ENCODE assay signal across 6 cellular contexts in genomic region chr12:51598156-51598555, GRCh38.
"Had no signal": no experiment of that assay in that cellular context is flagged by ENCODE, and none has a peak within 500 bp of the region (broad histone marks: within the 10 kb centered on the region; RNA-seq: fewer than 3 reads in every experiment).

No MANE protein-coding gene starts in this region.

- H3K27ac Mint-ChIP-seq: GM23338 had no signal

- H3K9me3 Mint-ChIP-seq: GM23338 had no signal

- H3K4me3 Mint-ChIP-seq: GM23338 had no signal

- DNase-seq: H7, IMR-90, KBM-7 had no signal

- FAIRE-seq: HTR-8/SVneo had no signal

- ATAC-seq: GM23338, HCT116 had no signal
